In genomic region chr11:123150882-123151281, GRCh38 we compare ENCODE assay signal across 7 cellular contexts. TPM values are rescaled to one million over a fixed set of nuclear protein-coding genes. Genes with fewer than 3 reads are reported as not detected.
"Had no signal": no experiment of that assay in that cellular context is flagged by ENCODE, and none has a peak within 500 bp of the region (broad histone marks: within the 10 kb centered on the region; RNA-seq: fewer than 3 reads in every experiment).

No MANE protein-coding gene starts in this region.

- H3K4me1 ChIP-seq: HAP-1 had no signal

- H3K9ac ChIP-seq: GM23248, KMS-11 had no signal

- H3K4me2 ChIP-seq: KMS-11 had no signal

- H3K36me3 ChIP-seq: HAP-1 had no signal

- H3K27ac ChIP-seq: GM23248, KMS-11 had no signal

- H3K4me3 ChIP-seq: GM23248, HAP-1 had no signal

- H3K9me3 ChIP-seq: HAP-1 had no signal

- DNase-seq: GM23248, GOT3, H7, KBM-7 had no signal

- H2AFZ ChIP-seq: GM23248 had no signal

RNA-seq across cellular contexts. Expression of gene CLMP, which starts 44.2 kb away (rescaled TPM):
- total RNA-seq: HT-29 had no signal
